In genomic region chr4:139777757-139778156, GRCh38 we compare ENCODE assay signal across 26 cellular contexts.
"Had no signal": no experiment of that assay in that cellular context is flagged by ENCODE, and none has a peak within 500 bp of the region (broad histone marks: within the 10 kb centered on the region; RNA-seq: fewer than 3 reads in every experiment).

No MANE protein-coding gene starts in this region.

- H3K4me3 Mint-ChIP-seq: activated naive CD8-positive, alpha-beta T cell; mesothelial cell of epicardium; naive thymus-derived CD4-positive, alpha-beta T cell; neural progenitor cell; T-helper 1 cell treated with Interleukin-12 subunit alpha and Interleukin-12 subunit beta and Interleukin-4 antibody, amounts not matched to agents 30 μg/mL and 1 μg/mL, for 36 hours had no signal

- H3K36me3 Mint-ChIP-seq: activated naive CD8-positive, alpha-beta T cell; mesothelial cell of epicardium; naive thymus-derived CD4-positive, alpha-beta T cell; neural progenitor cell had no signal

- H3K4me1 ChIP-seq: left lung, suprapubic skin, tibial nerve had no signal

- H3K4me1 Mint-ChIP-seq: naive thymus-derived CD4-positive, alpha-beta T cell had no signal

- H3K9me3 Mint-ChIP-seq: mesothelial cell of epicardium; neural progenitor cell; T-helper 1 cell treated with Interleukin-12 subunit alpha and Interleukin-12 subunit beta and Interleukin-4 antibody, amounts not matched to agents 30 μg/mL and 1 μg/mL, for 36 hours had no signal

- H3K4me3 ChIP-seq: left lung, neural progenitor cell, suprapubic skin, tibial nerve had no signal

- DNase-seq: activated CD4-positive, alpha-beta T cell treated with anti-CD3 and anti-CD28 coated beads for 48 hours; activated CD4-positive, alpha-beta T cell treated with anti-CD3 and anti-CD28 coated beads, Interleukin-2, amount 50 U/mL, for 48 hours; activated CD8-positive, alpha-beta memory T cell treated with anti-CD3 and anti-CD28 coated beads for 24 hours; activated effector memory CD4-positive, alpha-beta T cell treated with Interleukin-2 at 50 U/mL for 16 hours; activated naive CD4-positive, alpha-beta T cell treated with Interleukin-2 at 50 U/mL for 16 hours; anterior cingulate cortex; cortex of kidney; kidney glomerular epithelial cell; left lung; mammary epithelial cell; naive thymus-derived CD4-positive, alpha-beta T cell; posterior cingulate gyrus; retina; stimulated activated CD4-positive, alpha-beta T cell treated with anti-CD3 and anti-CD28 coated beads, Interleukin-15, amount 100 ng/mL, for 24 hours; stimulated activated CD4-positive, alpha-beta T cell treated with anti-CD3 and anti-CD28 coated beads, Interleukin-2, amount 100 ng/mL, for 24 hours; stimulated activated naive CD4-positive, alpha-beta T cell; SW 1271; T-helper 9 cell; WERI-Rb-1 had no signal

- ATAC-seq: activated CD4-positive, CD25-positive, alpha-beta regulatory T cell treated with anti-CD3 and anti-CD28 coated beads, Interleukin-2, amount 50 U/mL, for 24 hours; left lung; naive thymus-derived CD4-positive, alpha-beta T cell had no signal

- H3K27ac ChIP-seq: left lung, neural progenitor cell, suprapubic skin, tibial nerve, WERI-Rb-1 had no signal

- H3K27me3 ChIP-seq: left lung, neural progenitor cell, suprapubic skin, tibial nerve had no signal

- H3K27ac Mint-ChIP-seq: activated naive CD8-positive, alpha-beta T cell; mesothelial cell of epicardium; naive thymus-derived CD4-positive, alpha-beta T cell; T-helper 1 cell treated with Interleukin-12 subunit alpha and Interleukin-12 subunit beta and Interleukin-4 antibody, amounts not matched to agents 30 μg/mL and 1 μg/mL, for 36 hours had no signal

- H3K27me3 Mint-ChIP-seq: activated naive CD8-positive, alpha-beta T cell had no signal

- H3K9me3 ChIP-seq: left lung, suprapubic skin, tibial nerve had no signal

- H3K36me3 ChIP-seq: left lung, neural progenitor cell, suprapubic skin, tibial nerve, WERI-Rb-1 had no signal
